In the genomic region with DNA sequence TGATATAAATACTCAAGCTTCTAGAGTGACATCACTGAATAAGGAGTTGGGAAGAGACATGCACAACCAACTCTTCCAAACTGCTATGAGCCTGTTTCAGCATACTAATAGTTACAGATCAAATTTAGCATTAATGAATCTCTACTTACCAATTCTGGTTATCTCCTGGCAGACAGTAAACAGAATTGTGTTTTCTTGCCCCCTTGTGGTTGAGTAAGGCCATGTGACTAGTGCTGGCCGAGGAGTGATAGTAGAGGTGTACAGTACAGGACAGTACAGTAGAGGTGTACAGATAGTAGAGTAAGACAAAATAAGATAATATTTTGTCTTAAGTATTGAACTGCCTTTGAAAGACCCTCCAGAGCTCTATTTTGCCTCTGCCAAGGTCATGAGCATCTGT, we compare ENCODE assay signal across 12 cellular contexts.
DNase-seq lines count a peak whose midpoint lies in the region; ATAC-seq and TF ChIP-seq lines count a peak whose summit lies in the region.
"Had no signal": no experiment of that assay in that cellular context is flagged by ENCODE, and none has a peak within 500 bp of the region (broad histone marks: within the 10 kb centered on the region; RNA-seq: fewer than 3 reads in every experiment).

No MANE protein-coding gene starts in this region.

- no TSS peak for BruUV-seq in Caco-2 (replicated peaks; lab: Mats Ljungman, UMichigan)

- ATAC-seq in naive thymus-derived CD8-positive, alpha-beta T cell = no peak
- ATAC-seq in HG03460 (IDR thresholded peaks at IDR 0.05; ENCODE audit: unreplicated experiment) (no peak), GM19397 (IDR thresholded peaks at IDR 0.05; ENCODE audit: unreplicated experiment) (no peak)

- intact Hi-C loops in Caco-2 (cut with micrococcal nuclease; ENCODE audit: unreplicated experiment) = loop anchor here (1.0 kb wide), 2 partner anchors 515 to 682 kb away; no protein-coding TSS in a partner anchor

- peaks cover 4% of the 10 kb centered on the region for H3K27me3 Mint-ChIP-seq in Caco-2 (ENCODE audit: insufficient read depth, unreplicated experiment)
- no peaks in the 10 kb centered on the region for H3K27me3 Mint-ChIP-seq in naive thymus-derived CD8-positive, alpha-beta T cell

- H4K20me1 ChIP-seq in hepatocyte (ENCODE audit: insufficient read depth, poor library complexity, severe bottlenecking) = no peaks in the 10 kb centered on the region

- H2AFZ ChIP-seq in hepatocyte = no peak overlapping the region

- no peaks in the 10 kb centered on the region for H3K9me2 ChIP-seq in hepatocyte (replicated peaks; ENCODE audit: insufficient read depth)

- H3K79me2 ChIP-seq in hepatocyte = no peaks in the 10 kb centered on the region

- H3K9me3 ChIP-seq in Caco-2 (no peaks in the 10 kb centered on the region), hepatocyte (ENCODE audit: low read depth) (no peaks in the 10 kb centered on the region)
- H3K9me3 ChIP-seq: transverse colon had no signal

- no peak overlapping the region for H3K4me2 ChIP-seq in hepatocyte

- H3K4me3 ChIP-seq in Caco-2 (ENCODE audit: low read depth, low read length) (no peak overlapping the region), hepatocyte (no peak overlapping the region)
- H3K4me3 ChIP-seq: transverse colon had no signal

- no peaks in the 10 kb centered on the region for H3K36me3 Mint-ChIP-seq in Caco-2 (ENCODE audit: insufficient read depth, unreplicated experiment)
- no peaks in the 10 kb centered on the region for H3K36me3 Mint-ChIP-seq in naive thymus-derived CD8-positive, alpha-beta T cell

- POLR2A ChIA-PET in Caco-2 (lab: Charles Lee) (no interaction called here), RWPE1 (lab: Yijun Ruan, JAX; ENCODE audit: low non-redundant PET) (no interaction called here)
- POLR2A ChIA-PET in naive thymus-derived CD8-positive, alpha-beta T cell (lab: Charles Lee) = no interaction called here

- no peaks in the 10 kb centered on the region for H3K9me3 Mint-ChIP-seq in Caco-2 (ENCODE audit: unreplicated experiment)
- peaks cover 0 to 9% (median 3%) of the 10 kb centered on the region in 9 donors for H3K9me3 Mint-ChIP-seq in naive thymus-derived CD8-positive, alpha-beta T cell

- H3K4me3 Mint-ChIP-seq in Caco-2 (ENCODE audit: unreplicated experiment) = no peak overlapping the region
- no peak overlapping the region for H3K4me3 Mint-ChIP-seq in naive thymus-derived CD8-positive, alpha-beta T cell

- H3K36me3 ChIP-seq in Caco-2 (ENCODE audit: control insufficient read depth, insufficient read depth, low read length) = no peaks in the 10 kb centered on the region
- no peaks in the 10 kb centered on the region for H3K36me3 ChIP-seq in hepatocyte (replicated peaks; ENCODE audit: insufficient read depth, low read depth)
- H3K36me3 ChIP-seq: transverse colon had no signal

- CTCF ChIA-PET in Caco-2 (lab: Charles Lee) = interaction anchor here (0.5 kb wide), 1 partner anchor 314 kb away, joined by 5 read pairs; no protein-coding TSS in a partner anchor
- CTCF ChIA-PET in RWPE1 (lab: Yijun Ruan, JAX) = interaction anchor here (0.6 to 0.7 kb wide), 2 partner anchors 98 to 497 kb away, joined by 3 to 4 read pairs; no protein-coding TSS in a partner anchor

- H3K4me1 ChIP-seq in Caco-2 (no peaks in the 10 kb centered on the region), hepatocyte (ENCODE audit: insufficient read depth) (no peaks in the 10 kb centered on the region)
- H3K4me1 ChIP-seq: transverse colon had no signal

- DNase-seq in Caco-2 = peak in 1 of 2 experiments; percentile 24
- DNase-seq in H4 (ENCODE audit: low spot score) = peak; percentile 28
- peak; percentile 1 for DNase-seq in RWPE1 (ENCODE audit: low spot score)
- DNase-seq in hepatocyte (ENCODE audit: low spot score) = peak; percentile 34
- no peak for DNase-seq in naive thymus-derived CD8-positive, alpha-beta T cell
- no peak for DNase-seq in NCI-H2029 (lab: John Stamatoyannopoulos, UW)
- DNase-seq: activated CD4-positive, CD25-positive, alpha-beta regulatory T cell treated with anti-CD3 and anti-CD28 coated beads, Interleukin-2, amount 50 U/mL, for 72 hours; caudate nucleus; GDM1; transverse colon had no signal

- no peak overlapping the region for H3K27ac Mint-ChIP-seq in Caco-2 (ENCODE audit: unreplicated experiment)
- no peak overlapping the region for H3K27ac Mint-ChIP-seq in naive thymus-derived CD8-positive, alpha-beta T cell

- H3K27ac ChIP-seq in RWPE1 = no peak overlapping the region
- no peak overlapping the region for H3K27ac ChIP-seq in hepatocyte
- H3K27ac ChIP-seq: transverse colon had no signal

- H3K27me3 ChIP-seq in Caco-2 (replicated peaks; ENCODE audit: control insufficient read depth, insufficient read depth, low read length) = no peaks in the 10 kb centered on the region
- no peaks in the 10 kb centered on the region for H3K27me3 ChIP-seq in hepatocyte
- H3K27me3 ChIP-seq: transverse colon had no signal

- H3K4me1 Mint-ChIP-seq in Caco-2 (ENCODE audit: low read depth, unreplicated experiment) = no peaks in the 10 kb centered on the region
- no peaks in the 10 kb centered on the region for H3K4me1 Mint-ChIP-seq in naive thymus-derived CD8-positive, alpha-beta T cell

- TF ChIP-seq CTCF in Caco-2 (IDR thresholded peaks at IDR 0.05; ENCODE audit: insufficient read depth in 1 of 2, low read depth in 1 of 2, low read length in 1 of 2, severe bottlenecking in 1 of 2, unreplicated experiment in 1 of 2) = peak; percentile 34 to 39
- no peak for TF ChIP-seq CTCF in RWPE1 (conservative IDR thresholded peaks at IDR 0.05; ENCODE audit: low read depth)
- peak; percentile 56 for TF ChIP-seq CTCF in hepatocyte (IDR thresholded peaks at IDR 0.05; ENCODE audit: poor library complexity)

- WGBS in hepatocyte (ENCODE audit: low lambda C conversion rate, missing lambda C conversion rate) = 38% methylated on average over 1 of the region's 1 CpG

Comparison
In these comparisons a context has a peak if more than half of its experiments do, and no peak if none do; other contexts are left out.
1. DNase-seq: peak in H4 (single experiment), RWPE1 (single experiment) and hepatocyte (single experiment); none in naive thymus-derived CD8-positive, alpha-beta T cell (0 of 10) and NCI-H2029 (single experiment).